1 cellular context compared by ENCODE assay signal in the genomic region with DNA sequence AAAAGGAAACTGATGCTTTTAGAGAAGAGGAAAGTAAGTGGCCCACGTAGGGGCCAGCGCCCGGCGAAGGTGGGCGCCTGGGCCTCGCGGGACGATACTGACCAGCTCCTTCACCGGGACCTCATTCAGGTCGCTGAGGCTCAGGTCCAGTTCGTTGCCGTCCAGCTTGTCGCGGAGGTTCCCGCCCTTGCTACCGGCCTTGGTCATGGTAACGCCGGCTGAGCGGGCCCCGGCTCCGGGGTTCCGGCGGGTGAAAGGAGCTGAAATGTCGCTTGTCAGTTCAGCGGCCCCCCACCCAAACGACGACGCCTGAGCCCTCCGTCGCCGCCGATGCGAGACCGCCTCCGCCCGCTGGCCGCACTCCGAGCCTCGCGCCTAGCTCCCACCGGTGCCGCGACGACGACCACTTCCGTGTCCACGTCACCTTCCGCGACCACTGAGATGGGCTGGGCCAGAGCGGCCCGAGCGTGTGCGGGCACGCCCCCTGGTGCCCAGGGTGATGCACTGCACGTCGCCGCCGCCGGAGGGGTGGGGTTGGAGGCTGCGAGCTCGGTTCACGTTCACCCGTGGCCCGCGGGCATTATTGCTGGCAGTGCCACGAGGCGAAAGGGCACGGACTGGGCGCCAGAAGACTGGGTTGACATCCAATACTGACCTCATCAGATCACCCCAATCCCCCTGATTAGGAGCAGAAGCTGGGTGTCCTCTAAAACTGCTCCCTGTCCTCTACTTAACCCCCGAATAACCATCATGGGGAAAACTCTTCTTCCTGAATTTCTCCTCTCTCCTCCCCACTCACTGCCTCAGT.
TF ChIP-seq lines count a peak whose summit lies in the region.

A gene (minus strand): TSS at position 413 of the 808 bp plus-strand sequence. CDS start 206 bp downstream, at position 207.

TF ChIP-seq in H1, 55 proteins besides CTCF, POLR2A, EP300 and RAD21 (continued from another document):
- TF ChIP-seq CBX5 (IDR thresholded peaks at IDR 0.05; ENCODE audit: low read depth, low read length) (no peak), FOSL1 (IDR thresholded peaks at IDR 0.05; ENCODE audit: insufficient read depth, low read depth, low read length) (no peak), EGR1 (IDR thresholded peaks at IDR 0.05; ENCODE audit: borderline replicate concordance, low read depth, low read length) (peak; percentile 74), PHF8 (conservative IDR thresholded peaks at IDR 0.05; ENCODE audit: low read depth, low read length) (peak; percentile 91), HDAC2 (IDR thresholded peaks at IDR 0.05; ENCODE audit: borderline replicate concordance in 1 of 2, low read depth in 2 of 2, low read length in 2 of 2) (peak; percentile 86 to 88; a peak in 3 of 4 replicates), POU5F1 (IDR thresholded peaks at IDR 0.05; ENCODE audit: low read depth, low read length) (no peak), RXRA (IDR thresholded peaks at IDR 0.05; ENCODE audit: insufficient read depth, low read depth, low read length) (no peak), RFX5 (IDR thresholded peaks at IDR 0.05; ENCODE audit: borderline replicate concordance, low read depth, low read length) (no peak), CHD1 (IDR thresholded peaks at IDR 0.05; ENCODE audit: low read depth, low read length) (no peak), KDM1A (IDR thresholded peaks at IDR 0.05; ENCODE audit: borderline replicate concordance, low read length) (no peak), TBP (IDR thresholded peaks at IDR 0.05; ENCODE audit: low read depth, low read length) (peak; percentile 74; the same call in 1 of the 2 replicates), SIX5 (IDR thresholded peaks at IDR 0.05; ENCODE audit: low read depth, low read length) (no peak), HDAC6 (IDR thresholded peaks at IDR 0.05; ENCODE audit: low read depth, low read length) (no peak), SP2 (IDR thresholded peaks at IDR 0.05; ENCODE audit: low read length) (peak; percentile 88), SAP30 (IDR thresholded peaks at IDR 0.05; ENCODE audit: insufficient read depth, insufficient replicate concordance, low read length) (no peak), RBBP5 (IDR thresholded peaks at IDR 0.05; ENCODE audit: borderline replicate concordance, low read depth, low read length) (peak; percentile 98), KDM4A (IDR thresholded peaks at IDR 0.05; ENCODE audit: low read depth, low read length, severe bottlenecking) (peak; percentile 89), EZH2 (IDR thresholded peaks at IDR 0.05; ENCODE audit: low read depth, low read length, severe bottlenecking) (no peak), CTBP2 (IDR thresholded peaks at IDR 0.05; ENCODE audit: borderline replicate concordance, insufficient read depth, insufficient read length, low read length) (no peak), BACH1 (IDR thresholded peaks at IDR 0.05; ENCODE audit: low read length) (peak; percentile 81), TEAD4 (IDR thresholded peaks at IDR 0.05; ENCODE audit: low read depth, low read length) (no peak), CEBPB (IDR thresholded peaks at IDR 0.05; ENCODE audit: low read depth, low read length) (no peak), JUND (IDR thresholded peaks at IDR 0.05; ENCODE audit: low read length) (peak; percentile 76), POLR2AphosphoS5 (IDR thresholded peaks at IDR 0.05; ENCODE audit: low read depth, low read length) (peak; percentile 96), SIN3A (conservative IDR thresholded peaks at IDR 0.05 in 1 of 2, IDR thresholded peaks at IDR 0.05 in 1 of 2; ENCODE audit: low read depth in 1 of 2, low read length in 2 of 2) (peak; percentile 94 to 98), ZNF274 (IDR thresholded peaks at IDR 0.05; ENCODE audit: borderline replicate concordance, extremely low read depth, low read length) (no peak), YY1 (IDR thresholded peaks at IDR 0.05; ENCODE audit: low read depth, low read length) (0 out of 2 replicates have a peak, but pooled peaks have one; percentile 7), TAF1 (IDR thresholded peaks at IDR 0.05; ENCODE audit: low read depth, low read length) (peak; percentile 81), KDM5A (IDR thresholded peaks at IDR 0.05; ENCODE audit: low read length) (no peak), NRF1 (IDR thresholded peaks at IDR 0.05; ENCODE audit: low read depth, low read length) (no peak), SIRT6 (IDR thresholded peaks at IDR 0.05; ENCODE audit: low read length) (no peak), BCL11A (IDR thresholded peaks at IDR 0.05; ENCODE audit: low read depth in 2 of 2, low read length in 2 of 2) (no peak), TCF12 (IDR thresholded peaks at IDR 0.05; ENCODE audit: low read depth, low read length) (no peak), RNF2 (IDR thresholded peaks at IDR 0.05; ENCODE audit: borderline replicate concordance, low read depth, low read length, missing control alignments, poor library complexity, severe bottlenecking) (no peak), CREB1 (IDR thresholded peaks at IDR 0.05) (peak; percentile 96), TAF7 (optimal IDR thresholded peaks at IDR 0.05; ENCODE audit: borderline replicate concordance, low read depth, low read length) (no peak), NANOG (IDR thresholded peaks at IDR 0.05; ENCODE audit: insufficient read depth, low read depth, low read length, poor library complexity, severe bottlenecking) (no peak), GTF2F1 (IDR thresholded peaks at IDR 0.05; ENCODE audit: borderline replicate concordance, low read depth, low read length) (0 out of 2 replicates have a peak, but pooled peaks have one; percentile 15), CHD2 (IDR thresholded peaks at IDR 0.05; ENCODE audit: low read length) (no peak), SP1 (IDR thresholded peaks at IDR 0.05; ENCODE audit: low read depth, low read length) (no peak), ASH2L (IDR thresholded peaks at IDR 0.05; ENCODE audit: low read length) (peak; percentile 66), JUN (IDR thresholded peaks at IDR 0.05; ENCODE audit: low read depth, low read length) (peak; percentile 3; the same call in 1 of the 2 replicates), SP4 (IDR thresholded peaks at IDR 0.05; ENCODE audit: low read length) (no peak), BRCA1 (IDR thresholded peaks at IDR 0.05; ENCODE audit: low read depth, low read length) (no peak), SRF (IDR thresholded peaks at IDR 0.05; ENCODE audit: low read depth, low read length) (peak; percentile 46; the same call in 1 of the 2 replicates), SUZ12 (IDR thresholded peaks at IDR 0.05; ENCODE audit: low read length) (no peak), CBX8 (IDR thresholded peaks at IDR 0.05; ENCODE audit: borderline replicate concordance, low read depth, low read length) (no peak), MAFK (IDR thresholded peaks at IDR 0.05; ENCODE audit: low read depth, low read length) (no peak)
- TF ChIP-seq, protein P1, sequence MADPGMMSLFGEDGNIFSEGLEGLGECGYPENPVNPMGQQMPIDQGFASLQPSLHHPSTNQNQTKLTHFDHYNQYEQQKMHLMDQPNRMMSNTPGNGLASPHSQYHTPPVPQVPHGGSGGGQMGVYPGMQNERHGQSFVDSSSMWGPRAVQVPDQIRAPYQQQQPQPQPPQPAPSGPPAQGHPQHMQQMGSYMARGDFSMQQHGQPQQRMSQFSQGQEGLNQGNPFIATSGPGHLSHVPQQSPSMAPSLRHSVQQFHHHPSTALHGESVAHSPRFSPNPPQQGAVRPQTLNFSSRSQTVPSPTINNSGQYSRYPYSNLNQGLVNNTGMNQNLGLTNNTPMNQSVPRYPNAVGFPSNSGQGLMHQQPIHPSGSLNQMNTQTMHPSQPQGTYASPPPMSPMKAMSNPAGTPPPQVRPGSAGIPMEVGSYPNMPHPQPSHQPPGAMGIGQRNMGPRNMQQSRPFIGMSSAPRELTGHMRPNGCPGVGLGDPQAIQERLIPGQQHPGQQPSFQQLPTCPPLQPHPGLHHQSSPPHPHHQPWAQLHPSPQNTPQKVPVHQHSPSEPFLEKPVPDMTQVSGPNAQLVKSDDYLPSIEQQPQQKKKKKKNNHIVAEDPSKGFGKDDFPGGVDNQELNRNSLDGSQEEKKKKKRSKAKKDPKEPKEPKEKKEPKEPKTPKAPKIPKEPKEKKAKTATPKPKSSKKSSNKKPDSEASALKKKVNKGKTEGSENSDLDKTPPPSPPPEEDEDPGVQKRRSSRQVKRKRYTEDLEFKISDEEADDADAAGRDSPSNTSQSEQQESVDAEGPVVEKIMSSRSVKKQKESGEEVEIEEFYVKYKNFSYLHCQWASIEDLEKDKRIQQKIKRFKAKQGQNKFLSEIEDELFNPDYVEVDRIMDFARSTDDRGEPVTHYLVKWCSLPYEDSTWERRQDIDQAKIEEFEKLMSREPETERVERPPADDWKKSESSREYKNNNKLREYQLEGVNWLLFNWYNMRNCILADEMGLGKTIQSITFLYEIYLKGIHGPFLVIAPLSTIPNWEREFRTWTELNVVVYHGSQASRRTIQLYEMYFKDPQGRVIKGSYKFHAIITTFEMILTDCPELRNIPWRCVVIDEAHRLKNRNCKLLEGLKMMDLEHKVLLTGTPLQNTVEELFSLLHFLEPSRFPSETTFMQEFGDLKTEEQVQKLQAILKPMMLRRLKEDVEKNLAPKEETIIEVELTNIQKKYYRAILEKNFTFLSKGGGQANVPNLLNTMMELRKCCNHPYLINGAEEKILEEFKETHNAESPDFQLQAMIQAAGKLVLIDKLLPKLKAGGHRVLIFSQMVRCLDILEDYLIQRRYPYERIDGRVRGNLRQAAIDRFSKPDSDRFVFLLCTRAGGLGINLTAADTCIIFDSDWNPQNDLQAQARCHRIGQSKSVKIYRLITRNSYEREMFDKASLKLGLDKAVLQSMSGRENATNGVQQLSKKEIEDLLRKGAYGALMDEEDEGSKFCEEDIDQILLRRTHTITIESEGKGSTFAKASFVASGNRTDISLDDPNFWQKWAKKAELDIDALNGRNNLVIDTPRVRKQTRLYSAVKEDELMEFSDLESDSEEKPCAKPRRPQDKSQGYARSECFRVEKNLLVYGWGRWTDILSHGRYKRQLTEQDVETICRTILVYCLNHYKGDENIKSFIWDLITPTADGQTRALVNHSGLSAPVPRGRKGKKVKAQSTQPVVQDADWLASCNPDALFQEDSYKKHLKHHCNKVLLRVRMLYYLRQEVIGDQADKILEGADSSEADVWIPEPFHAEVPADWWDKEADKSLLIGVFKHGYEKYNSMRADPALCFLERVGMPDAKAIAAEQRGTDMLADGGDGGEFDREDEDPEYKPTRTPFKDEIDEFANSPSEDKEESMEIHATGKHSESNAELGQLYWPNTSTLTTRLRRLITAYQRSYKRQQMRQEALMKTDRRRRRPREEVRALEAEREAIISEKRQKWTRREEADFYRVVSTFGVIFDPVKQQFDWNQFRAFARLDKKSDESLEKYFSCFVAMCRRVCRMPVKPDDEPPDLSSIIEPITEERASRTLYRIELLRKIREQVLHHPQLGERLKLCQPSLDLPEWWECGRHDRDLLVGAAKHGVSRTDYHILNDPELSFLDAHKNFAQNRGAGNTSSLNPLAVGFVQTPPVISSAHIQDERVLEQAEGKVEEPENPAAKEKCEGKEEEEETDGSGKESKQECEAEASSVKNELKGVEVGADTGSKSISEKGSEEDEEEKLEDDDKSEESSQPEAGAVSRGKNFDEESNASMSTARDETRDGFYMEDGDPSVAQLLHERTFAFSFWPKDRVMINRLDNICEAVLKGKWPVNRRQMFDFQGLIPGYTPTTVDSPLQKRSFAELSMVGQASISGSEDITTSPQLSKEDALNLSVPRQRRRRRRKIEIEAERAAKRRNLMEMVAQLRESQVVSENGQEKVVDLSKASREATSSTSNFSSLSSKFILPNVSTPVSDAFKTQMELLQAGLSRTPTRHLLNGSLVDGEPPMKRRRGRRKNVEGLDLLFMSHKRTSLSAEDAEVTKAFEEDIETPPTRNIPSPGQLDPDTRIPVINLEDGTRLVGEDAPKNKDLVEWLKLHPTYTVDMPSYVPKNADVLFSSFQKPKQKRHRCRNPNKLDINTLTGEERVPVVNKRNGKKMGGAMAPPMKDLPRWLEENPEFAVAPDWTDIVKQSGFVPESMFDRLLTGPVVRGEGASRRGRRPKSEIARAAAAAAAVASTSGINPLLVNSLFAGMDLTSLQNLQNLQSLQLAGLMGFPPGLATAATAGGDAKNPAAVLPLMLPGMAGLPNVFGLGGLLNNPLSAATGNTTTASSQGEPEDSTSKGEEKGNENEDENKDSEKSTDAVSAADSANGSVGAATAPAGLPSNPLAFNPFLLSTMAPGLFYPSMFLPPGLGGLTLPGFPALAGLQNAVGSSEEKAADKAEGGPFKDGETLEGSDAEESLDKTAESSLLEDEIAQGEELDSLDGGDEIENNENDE (IDR thresholded peaks at IDR 0.05; ENCODE audit: insufficient replicate concordance, low read length) = no peak
- TF ChIP-seq, protein P2, sequence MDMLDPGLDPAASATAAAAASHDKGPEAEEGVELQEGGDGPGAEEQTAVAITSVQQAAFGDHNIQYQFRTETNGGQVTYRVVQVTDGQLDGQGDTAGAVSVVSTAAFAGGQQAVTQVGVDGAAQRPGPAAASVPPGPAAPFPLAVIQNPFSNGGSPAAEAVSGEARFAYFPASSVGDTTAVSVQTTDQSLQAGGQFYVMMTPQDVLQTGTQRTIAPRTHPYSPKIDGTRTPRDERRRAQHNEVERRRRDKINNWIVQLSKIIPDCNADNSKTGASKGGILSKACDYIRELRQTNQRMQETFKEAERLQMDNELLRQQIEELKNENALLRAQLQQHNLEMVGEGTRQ (IDR thresholded peaks at IDR 0.05; ENCODE audit: low read length) = no peak
- TF ChIP-seq, protein P3, sequence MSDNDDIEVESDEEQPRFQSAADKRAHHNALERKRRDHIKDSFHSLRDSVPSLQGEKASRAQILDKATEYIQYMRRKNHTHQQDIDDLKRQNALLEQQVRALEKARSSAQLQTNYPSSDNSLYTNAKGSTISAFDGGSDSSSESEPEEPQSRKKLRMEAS (IDR thresholded peaks at IDR 0.05) = peak; percentile 93
- TF ChIP-seq, protein P4, sequence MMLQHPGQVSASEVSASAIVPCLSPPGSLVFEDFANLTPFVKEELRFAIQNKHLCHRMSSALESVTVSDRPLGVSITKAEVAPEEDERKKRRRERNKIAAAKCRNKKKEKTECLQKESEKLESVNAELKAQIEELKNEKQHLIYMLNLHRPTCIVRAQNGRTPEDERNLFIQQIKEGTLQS (IDR thresholded peaks at IDR 0.05; ENCODE audit: insufficient read depth, low read depth, low read length) = peak; percentile 51; the same call in 1 of the 2 replicates
- TF ChIP-seq, protein P5, sequence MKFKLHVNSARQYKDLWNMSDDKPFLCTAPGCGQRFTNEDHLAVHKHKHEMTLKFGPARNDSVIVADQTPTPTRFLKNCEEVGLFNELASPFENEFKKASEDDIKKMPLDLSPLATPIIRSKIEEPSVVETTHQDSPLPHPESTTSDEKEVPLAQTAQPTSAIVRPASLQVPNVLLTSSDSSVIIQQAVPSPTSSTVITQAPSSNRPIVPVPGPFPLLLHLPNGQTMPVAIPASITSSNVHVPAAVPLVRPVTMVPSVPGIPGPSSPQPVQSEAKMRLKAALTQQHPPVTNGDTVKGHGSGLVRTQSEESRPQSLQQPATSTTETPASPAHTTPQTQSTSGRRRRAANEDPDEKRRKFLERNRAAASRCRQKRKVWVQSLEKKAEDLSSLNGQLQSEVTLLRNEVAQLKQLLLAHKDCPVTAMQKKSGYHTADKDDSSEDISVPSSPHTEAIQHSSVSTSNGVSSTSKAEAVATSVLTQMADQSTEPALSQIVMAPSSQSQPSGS (IDR thresholded peaks at IDR 0.05; ENCODE audit: low read length) = peak; percentile 78; the same call in 1 of the 2 replicates
- TF ChIP-seq, protein P6, sequence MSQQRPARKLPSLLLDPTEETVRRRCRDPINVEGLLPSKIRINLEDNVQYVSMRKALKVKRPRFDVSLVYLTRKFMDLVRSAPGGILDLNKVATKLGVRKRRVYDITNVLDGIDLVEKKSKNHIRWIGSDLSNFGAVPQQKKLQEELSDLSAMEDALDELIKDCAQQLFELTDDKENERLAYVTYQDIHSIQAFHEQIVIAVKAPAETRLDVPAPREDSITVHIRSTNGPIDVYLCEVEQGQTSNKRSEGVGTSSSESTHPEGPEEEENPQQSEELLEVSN (IDR thresholded peaks at IDR 0.05) = peak; percentile 71; the same call in 1 of the 2 replicates
